ENCODE assay signal across 8 cellular contexts in the genomic region with DNA sequence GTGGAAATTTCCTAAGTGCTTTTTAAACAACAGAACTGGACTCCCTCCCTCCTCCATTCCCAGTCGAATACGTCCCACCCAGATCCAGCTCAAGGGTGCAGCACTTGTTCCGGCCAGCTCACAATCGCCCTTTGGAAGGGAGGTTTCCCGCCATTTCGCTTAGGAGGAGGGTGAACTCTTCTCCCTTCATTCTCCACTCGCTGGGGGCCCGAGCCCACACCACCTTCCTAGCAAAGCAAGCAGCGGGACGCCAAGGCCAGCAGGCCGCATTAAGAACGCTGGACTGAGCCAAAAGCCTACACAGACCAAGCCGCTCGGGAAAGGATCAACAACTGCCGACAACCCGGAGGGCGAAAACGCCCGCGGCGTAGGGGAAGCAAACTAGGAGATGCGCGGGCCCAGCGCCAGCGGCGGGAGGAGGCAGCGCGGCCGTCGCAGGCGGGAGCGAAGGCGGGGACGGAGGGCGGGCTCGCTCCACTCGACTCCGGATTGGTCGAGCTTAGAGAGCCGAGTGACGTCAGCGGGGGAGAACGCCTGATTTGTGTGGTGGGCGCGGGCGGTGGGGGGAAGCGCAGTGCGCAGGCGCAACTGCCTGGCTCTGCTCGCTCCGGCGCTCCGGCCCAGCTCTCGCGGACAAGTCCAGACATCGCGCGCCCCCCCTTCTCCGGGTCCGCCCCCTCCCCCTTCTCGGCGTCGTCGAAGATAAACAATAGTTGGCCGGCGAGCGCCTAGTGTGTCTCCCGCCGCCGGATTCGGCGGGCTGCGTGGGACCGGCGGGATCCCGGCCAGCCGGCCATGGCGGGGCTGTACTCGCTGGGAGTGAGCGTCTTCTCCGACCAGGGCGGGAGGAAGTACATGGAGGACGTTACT. TPM values are rescaled to one million over a fixed set of nuclear protein-coding genes. Genes with fewer than 3 reads are reported as not detected.
DNase-seq lines count a peak whose midpoint lies in the region; ATAC-seq, FAIRE-seq and TF ChIP-seq lines count a peak whose summit lies in the region.

A gene (plus strand): TSS at position 574 of the 870 bp plus-strand sequence. CDS start 222 bp downstream, at position 796.

- CTCF ChIA-PET in WTC11 (lab: Charles Lee) = interaction anchor here (0.6 to 4.0 kb wide), 13 partner anchors 9 to 470 kb away, joined by 3 to 20 read pairs (median 4); a partner anchor contains a TSS

- H3K4me3 ChIP-seq in AG09309 (ENCODE audit: control insufficient read depth, low read depth, low read length) = peak within 1 kb of the TSS; percentile 90
- peak within 1 kb of the TSS; percentile 83 for H3K4me3 ChIP-seq in bronchial epithelial cell (ENCODE audit: low read depth, low read length)
- peak within 1 kb of the TSS; percentile 59 to 86 for H3K4me3 ChIP-seq in small intestine (ENCODE audit: low read depth in 1 of 2, low read length in 2 of 2)

- H3K36me3 ChIP-seq in bronchial epithelial cell (ENCODE audit: control insufficient read depth, insufficient read depth, low read length) (no peaks in the 10 kb centered on the region), small intestine (ENCODE audit: control insufficient read depth in 2 of 2, insufficient read depth in 2 of 2, low read length in 2 of 2) (no peaks in the 10 kb centered on the region)

- H3K4me1 Mint-ChIP-seq in WTC11 = peaks cover 22% of the 10 kb centered on the region

- peak within 1 kb of the TSS; percentile 100 for H3K27ac Mint-ChIP-seq in WTC11

- POLR2A ChIA-PET in WTC11 (lab: Charles Lee) = interaction anchor here (0.5 to 2.5 kb wide), 12 partner anchors 9 to 451 kb away, joined by 3 to 17 read pairs (median 3); a partner anchor contains a TSS

- H3K27me3 ChIP-seq in bronchial epithelial cell (ENCODE audit: control insufficient read depth, insufficient read depth, low read length) (no peaks in the 10 kb centered on the region), small intestine (ENCODE audit: control insufficient read depth in 2 of 2, insufficient read depth in 2 of 2, low read length in 2 of 2) (no peaks in the 10 kb centered on the region)

- FAIRE-seq in bronchial epithelial cell (lab: Jason Lieb, UNC) (no peak), small intestine (lab: Jason Lieb, UNC) (no peak)

- H3K27me3 Mint-ChIP-seq in WTC11 (ENCODE audit: low read depth) = no peaks in the 10 kb centered on the region

- H3K9me3 ChIP-seq in small intestine (ENCODE audit: control insufficient read depth, low read depth) = no peaks in the 10 kb centered on the region

- no peaks in the 10 kb centered on the region for H3K9me3 Mint-ChIP-seq in WTC11

- peaks cover 0 to 11% of the 10 kb centered on the region in 2 donors for H3K4me1 ChIP-seq in small intestine (ENCODE audit: control insufficient read depth in 2 of 2, insufficient read depth in 1 of 2, low read depth in 1 of 2, low read length in 1 of 2)

- peak; percentile 88 for ATAC-seq in GM19023 (IDR thresholded peaks at IDR 0.05; ENCODE audit: unreplicated experiment)
- peak; percentile 90 for ATAC-seq in HG03196 (IDR thresholded peaks at IDR 0.05; ENCODE audit: unreplicated experiment)
- peak; percentile 93 for ATAC-seq in WTC11

- 0% methylated on average over 59 to 83 of the region's 83 CpGs for WGBS in small intestine, 3 donors

- H3K36me3 Mint-ChIP-seq in WTC11 = no peaks in the 10 kb centered on the region

- peak within 1 kb of the TSS; percentile 97 for H3K4me3 Mint-ChIP-seq in WTC11

- peak within 1 kb of the TSS; percentile 91 to 97 for H3K27ac ChIP-seq in small intestine (ENCODE audit: low read depth in 1 of 2, low read length in 1 of 2)

- DNase-seq in AG09309 (ENCODE audit: low read depth) = peak; percentile 92
- DNase-seq in NCI-H226 = peak; percentile 97
- DNase-seq in WTC11 (ENCODE audit: low spot score) = peak; percentile 99
- DNase-seq in bronchial epithelial cell (ENCODE audit: low read depth) = peak; percentile 91
- peak; percentile 99 for DNase-seq in iPS-NIHi11 (ENCODE audit: low spot score)
- peak; percentile 99 for DNase-seq in small intestine

- TF ChIP-seq CTCF in AG09309 (IDR thresholded peaks at IDR 0.05; ENCODE audit: control insufficient read depth, insufficient read depth, low read depth, low read length, missing control alignments) = no peak
- TF ChIP-seq CTCF in WTC11 (IDR thresholded peaks at IDR 0.05) = no peak
- no peak for TF ChIP-seq CTCF in bronchial epithelial cell (IDR thresholded peaks at IDR 0.05; ENCODE audit: insufficient read depth, low read length, severe bottlenecking)

TF ChIP-seq in WTC11, 78 proteins besides CTCF, POLR2A, EP300 and RAD21 (continues in another document):
- TF ChIP-seq NFATC4 (CRISPR knock-in tag; IDR thresholded peaks at IDR 0.05) = no peak
- TF ChIP-seq SP1 (CRISPR knock-in tag; conservative IDR thresholded peaks at IDR 0.05) = peak; percentile 91
- TF ChIP-seq ZNF423 (CRISPR knock-in tag; IDR thresholded peaks at IDR 0.05) = no peak
- TF ChIP-seq GTF2I (CRISPR knock-in tag; conservative IDR thresholded peaks at IDR 0.05) = no peak
- no peak for TF ChIP-seq ZNF263 (CRISPR knock-in tag; IDR thresholded peaks at IDR 0.05; ENCODE audit: low read depth)
- TF ChIP-seq, protein P1, sequence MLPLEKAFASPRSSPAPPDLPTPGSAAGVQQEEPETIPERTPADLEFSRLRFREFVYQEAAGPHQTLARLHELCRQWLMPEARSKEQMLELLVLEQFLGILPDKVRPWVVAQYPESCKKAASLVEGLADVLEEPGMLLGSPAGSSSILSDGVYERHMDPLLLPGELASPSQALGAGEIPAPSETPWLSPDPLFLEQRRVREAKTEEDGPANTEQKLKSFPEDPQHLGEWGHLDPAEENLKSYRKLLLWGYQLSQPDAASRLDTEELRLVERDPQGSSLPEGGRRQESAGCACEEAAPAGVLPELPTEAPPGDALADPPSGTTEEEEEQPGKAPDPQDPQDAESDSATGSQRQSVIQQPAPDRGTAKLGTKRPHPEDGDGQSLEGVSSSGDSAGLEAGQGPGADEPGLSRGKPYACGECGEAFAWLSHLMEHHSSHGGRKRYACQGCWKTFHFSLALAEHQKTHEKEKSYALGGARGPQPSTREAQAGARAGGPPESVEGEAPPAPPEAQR (CRISPR knock-in tag; IDR thresholded peaks at IDR 0.05) = no peak
- no peak for TF ChIP-seq ELF4 (CRISPR knock-in tag; IDR thresholded peaks at IDR 0.05; ENCODE audit: low read depth)
- TF ChIP-seq, protein P2, sequence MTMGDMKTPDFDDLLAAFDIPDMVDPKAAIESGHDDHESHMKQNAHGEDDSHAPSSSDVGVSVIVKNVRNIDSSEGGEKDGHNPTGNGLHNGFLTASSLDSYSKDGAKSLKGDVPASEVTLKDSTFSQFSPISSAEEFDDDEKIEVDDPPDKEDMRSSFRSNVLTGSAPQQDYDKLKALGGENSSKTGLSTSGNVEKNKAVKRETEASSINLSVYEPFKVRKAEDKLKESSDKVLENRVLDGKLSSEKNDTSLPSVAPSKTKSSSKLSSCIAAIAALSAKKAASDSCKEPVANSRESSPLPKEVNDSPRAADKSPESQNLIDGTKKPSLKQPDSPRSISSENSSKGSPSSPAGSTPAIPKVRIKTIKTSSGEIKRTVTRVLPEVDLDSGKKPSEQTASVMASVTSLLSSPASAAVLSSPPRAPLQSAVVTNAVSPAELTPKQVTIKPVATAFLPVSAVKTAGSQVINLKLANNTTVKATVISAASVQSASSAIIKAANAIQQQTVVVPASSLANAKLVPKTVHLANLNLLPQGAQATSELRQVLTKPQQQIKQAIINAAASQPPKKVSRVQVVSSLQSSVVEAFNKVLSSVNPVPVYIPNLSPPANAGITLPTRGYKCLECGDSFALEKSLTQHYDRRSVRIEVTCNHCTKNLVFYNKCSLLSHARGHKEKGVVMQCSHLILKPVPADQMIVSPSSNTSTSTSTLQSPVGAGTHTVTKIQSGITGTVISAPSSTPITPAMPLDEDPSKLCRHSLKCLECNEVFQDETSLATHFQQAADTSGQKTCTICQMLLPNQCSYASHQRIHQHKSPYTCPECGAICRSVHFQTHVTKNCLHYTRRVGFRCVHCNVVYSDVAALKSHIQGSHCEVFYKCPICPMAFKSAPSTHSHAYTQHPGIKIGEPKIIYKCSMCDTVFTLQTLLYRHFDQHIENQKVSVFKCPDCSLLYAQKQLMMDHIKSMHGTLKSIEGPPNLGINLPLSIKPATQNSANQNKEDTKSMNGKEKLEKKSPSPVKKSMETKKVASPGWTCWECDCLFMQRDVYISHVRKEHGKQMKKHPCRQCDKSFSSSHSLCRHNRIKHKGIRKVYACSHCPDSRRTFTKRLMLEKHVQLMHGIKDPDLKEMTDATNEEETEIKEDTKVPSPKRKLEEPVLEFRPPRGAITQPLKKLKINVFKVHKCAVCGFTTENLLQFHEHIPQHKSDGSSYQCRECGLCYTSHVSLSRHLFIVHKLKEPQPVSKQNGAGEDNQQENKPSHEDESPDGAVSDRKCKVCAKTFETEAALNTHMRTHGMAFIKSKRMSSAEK (CRISPR knock-in tag; IDR thresholded peaks at IDR 0.05; ENCODE audit: borderline replicate concordance) = no peak
- no peak for TF ChIP-seq JAZF1 (CRISPR knock-in tag; IDR thresholded peaks at IDR 0.05)
- TF ChIP-seq SMAD4 (CRISPR knock-in tag; IDR thresholded peaks at IDR 0.05) = no peak
- no peak for TF ChIP-seq NR2C2 (CRISPR knock-in tag; IDR thresholded peaks at IDR 0.05)
- TF ChIP-seq HMGA2 (CRISPR knock-in tag; IDR thresholded peaks at IDR 0.05) = no peak
- TF ChIP-seq TEAD4 (CRISPR knock-in tag; IDR thresholded peaks at IDR 0.05) = no peak
- TF ChIP-seq, protein P3, sequence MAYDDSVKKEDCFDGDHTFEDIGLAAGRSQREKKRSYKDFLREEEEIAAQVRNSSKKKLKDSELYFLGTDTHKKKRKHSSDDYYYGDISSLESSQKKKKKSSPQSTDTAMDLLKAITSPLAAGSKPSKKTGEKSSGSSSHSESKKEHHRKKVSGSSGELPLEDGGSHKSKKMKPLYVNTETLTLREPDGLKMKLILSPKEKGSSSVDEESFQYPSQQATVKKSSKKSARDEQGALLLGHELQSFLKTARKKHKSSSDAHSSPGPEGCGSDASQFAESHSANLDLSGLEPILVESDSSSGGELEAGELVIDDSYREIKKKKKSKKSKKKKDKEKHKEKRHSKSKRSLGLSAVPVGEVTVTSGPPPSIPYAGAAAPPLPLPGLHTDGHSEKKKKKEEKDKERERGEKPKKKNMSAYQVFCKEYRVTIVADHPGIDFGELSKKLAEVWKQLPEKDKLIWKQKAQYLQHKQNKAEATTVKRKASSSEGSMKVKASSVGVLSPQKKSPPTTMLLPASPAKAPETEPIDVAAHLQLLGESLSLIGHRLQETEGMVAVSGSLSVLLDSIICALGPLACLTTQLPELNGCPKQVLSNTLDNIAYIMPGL (CRISPR knock-in tag; IDR thresholded peaks at IDR 0.05) = peak; percentile 69
- 0 out of 2 replicates have a peak, but pooled peaks have one; percentile 12 for TF ChIP-seq ZNF317 (CRISPR knock-in tag; IDR thresholded peaks at IDR 0.05; ENCODE audit: borderline replicate concordance, low read depth)
- peak; percentile 56 for TF ChIP-seq GABPB1 (CRISPR knock-in tag; IDR thresholded peaks at IDR 0.05)
- peak; percentile 76 for TF ChIP-seq FOXP1 (CRISPR knock-in tag; IDR thresholded peaks at IDR 0.05; ENCODE audit: borderline replicate concordance)
- no peak; the same call in 1 of the 2 replicates for TF ChIP-seq ZNF416 (CRISPR knock-in tag; IDR thresholded peaks at IDR 0.05)

RNA-seq across cellular contexts. Expression of the gene that starts here (rescaled TPM):
- total RNA-seq in WTC11 (2021) = 16.5 to 20.4 TPM (median 17.0 TPM) in 3 replicates
- total RNA-seq in bronchial epithelial cell = 3.2 and 3.8 TPM in 2 replicates
- polyA plus RNA-seq in small intestine = 1 to 10 TPM; 3.8 to 5.8 (median 5.5) TPM

Comparison
In these comparisons a context has a peak if more than half of its experiments do, and no peak if none do; other contexts are left out.
1. Peak in every context shown above with its lines: DNase-seq, ATAC-seq, H3K4me3 ChIP-seq and H3K27ac ChIP-seq.